Comparison of ENCODE assay signal across 1 cellular context in the genomic region with DNA sequence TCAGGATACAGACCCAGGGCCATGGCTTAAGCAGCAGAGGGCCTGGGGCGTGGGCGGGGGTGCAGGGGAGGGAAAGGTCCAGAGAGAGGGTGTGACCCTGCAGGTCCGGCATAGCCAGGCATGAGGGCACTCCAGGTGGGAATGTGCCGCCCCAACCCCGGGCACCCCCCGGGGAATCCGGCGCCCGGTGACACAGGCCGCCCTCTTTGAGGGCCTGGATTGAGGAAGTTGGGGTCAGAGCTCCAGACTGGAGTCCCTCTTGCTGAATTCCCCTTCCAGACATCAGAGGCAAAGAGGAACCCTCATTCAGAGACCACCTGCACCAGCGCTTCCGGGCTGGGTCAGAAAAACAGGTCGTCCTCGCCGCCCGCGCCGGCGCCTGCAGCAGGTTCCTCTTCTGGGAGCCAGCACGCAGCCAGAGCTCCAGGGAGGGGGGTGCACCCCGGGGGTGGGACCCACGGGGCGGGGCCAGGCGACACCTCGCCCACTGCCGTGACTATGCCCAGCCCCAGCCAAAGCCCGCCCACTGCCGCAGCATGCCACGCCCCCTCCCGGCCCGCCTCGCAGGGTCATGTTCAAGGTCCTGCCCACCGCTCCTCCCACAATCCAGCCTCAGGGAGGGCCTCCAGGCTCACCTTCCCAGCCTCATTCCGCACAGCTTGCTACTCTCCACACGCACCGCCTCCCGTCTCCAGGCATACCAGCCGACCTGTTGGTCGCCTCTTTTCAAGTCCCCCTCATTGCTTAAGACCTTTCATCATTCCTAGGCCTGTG.
A peak's percentile ranks its signal among the peaks of the same experiment; 100 is the strongest.
TF ChIP-seq lines count a peak whose summit lies in the region.

No MANE protein-coding gene starts in this region.

TF ChIP-seq in HepG2, 621 proteins besides CTCF, POLR2A, EP300 and RAD21 (continued from another document and continues in another):
- TF ChIP-seq, protein P1, sequence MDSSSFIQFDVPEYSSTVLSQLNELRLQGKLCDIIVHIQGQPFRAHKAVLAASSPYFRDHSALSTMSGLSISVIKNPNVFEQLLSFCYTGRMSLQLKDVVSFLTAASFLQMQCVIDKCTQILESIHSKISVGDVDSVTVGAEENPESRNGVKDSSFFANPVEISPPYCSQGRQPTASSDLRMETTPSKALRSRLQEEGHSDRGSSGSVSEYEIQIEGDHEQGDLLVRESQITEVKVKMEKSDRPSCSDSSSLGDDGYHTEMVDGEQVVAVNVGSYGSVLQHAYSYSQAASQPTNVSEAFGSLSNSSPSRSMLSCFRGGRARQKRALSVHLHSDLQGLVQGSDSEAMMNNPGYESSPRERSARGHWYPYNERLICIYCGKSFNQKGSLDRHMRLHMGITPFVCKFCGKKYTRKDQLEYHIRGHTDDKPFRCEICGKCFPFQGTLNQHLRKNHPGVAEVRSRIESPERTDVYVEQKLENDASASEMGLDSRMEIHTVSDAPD (CRISPR knock-in tag; IDR thresholded peaks at IDR 0.05) = no peak
- no peak for TF ChIP-seq RBAK (CRISPR knock-in tag; IDR thresholded peaks at IDR 0.05)
- TF ChIP-seq, protein P2, sequence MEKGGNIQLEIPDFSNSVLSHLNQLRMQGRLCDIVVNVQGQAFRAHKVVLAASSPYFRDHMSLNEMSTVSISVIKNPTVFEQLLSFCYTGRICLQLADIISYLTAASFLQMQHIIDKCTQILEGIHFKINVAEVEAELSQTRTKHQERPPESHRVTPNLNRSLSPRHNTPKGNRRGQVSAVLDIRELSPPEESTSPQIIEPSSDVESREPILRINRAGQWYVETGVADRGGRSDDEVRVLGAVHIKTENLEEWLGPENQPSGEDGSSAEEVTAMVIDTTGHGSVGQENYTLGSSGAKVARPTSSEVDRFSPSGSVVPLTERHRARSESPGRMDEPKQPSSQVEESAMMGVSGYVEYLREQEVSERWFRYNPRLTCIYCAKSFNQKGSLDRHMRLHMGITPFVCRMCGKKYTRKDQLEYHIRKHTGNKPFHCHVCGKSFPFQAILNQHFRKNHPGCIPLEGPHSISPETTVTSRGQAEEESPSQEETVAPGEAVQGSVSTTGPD (CRISPR knock-in tag; IDR thresholded peaks at IDR 0.05) = no peak
- no peak for TF ChIP-seq HMGXB3 (CRISPR knock-in tag; IDR thresholded peaks at IDR 0.05; ENCODE audit: borderline replicate concordance)
- no peak for TF ChIP-seq TGIF2 (CRISPR knock-in tag; IDR thresholded peaks at IDR 0.05)
- TF ChIP-seq SOX5 (CRISPR knock-in tag; IDR thresholded peaks at IDR 0.05; ENCODE audit: borderline replicate concordance) = 0 out of 2 replicates have a peak, but pooled peaks have one; percentile 32
- no peak for TF ChIP-seq AFF4 (CRISPR knock-in tag; IDR thresholded peaks at IDR 0.05)
- no peak for TF ChIP-seq KDM1A (CRISPR knock-in tag; IDR thresholded peaks at IDR 0.05)
- peak; percentile 61; the same call in 1 of the 2 replicates for TF ChIP-seq NR2C2 (CRISPR knock-in tag; IDR thresholded peaks at IDR 0.05; ENCODE audit: borderline replicate concordance)
- TF ChIP-seq PPARG (CRISPR knock-in tag; conservative IDR thresholded peaks at IDR 0.05) = 0 out of 2 replicates have a peak, but pooled peaks have one; percentile 27
- TF ChIP-seq, protein P3, sequence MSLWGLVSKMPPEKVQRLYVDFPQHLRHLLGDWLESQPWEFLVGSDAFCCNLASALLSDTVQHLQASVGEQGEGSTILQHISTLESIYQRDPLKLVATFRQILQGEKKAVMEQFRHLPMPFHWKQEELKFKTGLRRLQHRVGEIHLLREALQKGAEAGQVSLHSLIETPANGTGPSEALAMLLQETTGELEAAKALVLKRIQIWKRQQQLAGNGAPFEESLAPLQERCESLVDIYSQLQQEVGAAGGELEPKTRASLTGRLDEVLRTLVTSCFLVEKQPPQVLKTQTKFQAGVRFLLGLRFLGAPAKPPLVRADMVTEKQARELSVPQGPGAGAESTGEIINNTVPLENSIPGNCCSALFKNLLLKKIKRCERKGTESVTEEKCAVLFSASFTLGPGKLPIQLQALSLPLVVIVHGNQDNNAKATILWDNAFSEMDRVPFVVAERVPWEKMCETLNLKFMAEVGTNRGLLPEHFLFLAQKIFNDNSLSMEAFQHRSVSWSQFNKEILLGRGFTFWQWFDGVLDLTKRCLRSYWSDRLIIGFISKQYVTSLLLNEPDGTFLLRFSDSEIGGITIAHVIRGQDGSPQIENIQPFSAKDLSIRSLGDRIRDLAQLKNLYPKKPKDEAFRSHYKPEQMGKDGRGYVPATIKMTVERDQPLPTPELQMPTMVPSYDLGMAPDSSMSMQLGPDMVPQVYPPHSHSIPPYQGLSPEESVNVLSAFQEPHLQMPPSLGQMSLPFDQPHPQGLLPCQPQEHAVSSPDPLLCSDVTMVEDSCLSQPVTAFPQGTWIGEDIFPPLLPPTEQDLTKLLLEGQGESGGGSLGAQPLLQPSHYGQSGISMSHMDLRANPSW (CRISPR knock-in tag; IDR thresholded peaks at IDR 0.05; ENCODE audit: borderline replicate concordance) = no peak
- TF ChIP-seq ZNF670 (CRISPR knock-in tag; IDR thresholded peaks at IDR 0.05; ENCODE audit: borderline replicate concordance) = no peak
- no peak for TF ChIP-seq GABPA (IDR thresholded peaks at IDR 0.05; ENCODE audit: low read depth, low read length)
- no peak for TF ChIP-seq GABPA (CRISPR knock-in tag; IDR thresholded peaks at IDR 0.05; ENCODE audit: low read depth)
- no peak for TF ChIP-seq IKZF1 (IDR thresholded peaks at IDR 0.05)
- TF ChIP-seq BRD4 (CRISPR knock-in tag; IDR thresholded peaks at IDR 0.05) = 0 out of 2 replicates have a peak, but pooled peaks have one; percentile 48
- TF ChIP-seq POGZ (CRISPR knock-in tag; IDR thresholded peaks at IDR 0.05) = 0 out of 2 replicates have a peak, but pooled peaks have one; percentile 17
- no peak for TF ChIP-seq FOSL1 (CRISPR knock-in tag; IDR thresholded peaks at IDR 0.05; ENCODE audit: borderline replicate concordance)
- TF ChIP-seq FOXO1 (CRISPR knock-in tag; IDR thresholded peaks at IDR 0.05) = peak; percentile 64; the same call in 1 of the 2 replicates
- no peak for TF ChIP-seq NFYC (CRISPR knock-in tag; IDR thresholded peaks at IDR 0.05)
- peak; percentile 57; the same call in 1 of the 2 replicates for TF ChIP-seq ZNF292 (CRISPR knock-in tag; IDR thresholded peaks at IDR 0.05; ENCODE audit: borderline replicate concordance, low read depth)
- no peak for TF ChIP-seq NFE2L2 (IDR thresholded peaks at IDR 0.05; ENCODE audit: low read length)
- TF ChIP-seq NFKB2 (CRISPR knock-in tag; IDR thresholded peaks at IDR 0.05; ENCODE audit: borderline replicate concordance) = peak; percentile 72; the same call in 1 of the 2 replicates
- no peak for TF ChIP-seq ZNF354B (CRISPR knock-in tag; IDR thresholded peaks at IDR 0.05)
- TF ChIP-seq ZNF460 (CRISPR knock-in tag; IDR thresholded peaks at IDR 0.05; ENCODE audit: borderline replicate concordance) = no peak
- no peak for TF ChIP-seq ZSCAN30 (CRISPR knock-in tag; IDR thresholded peaks at IDR 0.05)
- TF ChIP-seq FOXA3 (CRISPR knock-in tag; IDR thresholded peaks at IDR 0.05) = peak; percentile 56; the same call in 1 of the 2 replicates
- no peak for TF ChIP-seq ATF4 (CRISPR knock-in tag; IDR thresholded peaks at IDR 0.05)
- TF ChIP-seq, protein P4, sequence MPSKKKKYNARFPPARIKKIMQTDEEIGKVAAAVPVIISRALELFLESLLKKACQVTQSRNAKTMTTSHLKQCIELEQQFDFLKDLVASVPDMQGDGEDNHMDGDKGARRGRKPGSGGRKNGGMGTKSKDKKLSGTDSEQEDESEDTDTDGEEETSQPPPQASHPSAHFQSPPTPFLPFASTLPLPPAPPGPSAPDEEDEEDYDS (CRISPR knock-in tag; IDR thresholded peaks at IDR 0.05) = peak; percentile 50; the same call in 1 of the 2 replicates
- no peak for TF ChIP-seq ZNF24 (IDR thresholded peaks at IDR 0.05)
- TF ChIP-seq KAT2B (IDR thresholded peaks at IDR 0.05; ENCODE audit: borderline replicate concordance, low read depth, low read length) = no peak
- no peak for TF ChIP-seq GLI4 (CRISPR knock-in tag; IDR thresholded peaks at IDR 0.05; ENCODE audit: borderline replicate concordance)
- TF ChIP-seq, protein P5, sequence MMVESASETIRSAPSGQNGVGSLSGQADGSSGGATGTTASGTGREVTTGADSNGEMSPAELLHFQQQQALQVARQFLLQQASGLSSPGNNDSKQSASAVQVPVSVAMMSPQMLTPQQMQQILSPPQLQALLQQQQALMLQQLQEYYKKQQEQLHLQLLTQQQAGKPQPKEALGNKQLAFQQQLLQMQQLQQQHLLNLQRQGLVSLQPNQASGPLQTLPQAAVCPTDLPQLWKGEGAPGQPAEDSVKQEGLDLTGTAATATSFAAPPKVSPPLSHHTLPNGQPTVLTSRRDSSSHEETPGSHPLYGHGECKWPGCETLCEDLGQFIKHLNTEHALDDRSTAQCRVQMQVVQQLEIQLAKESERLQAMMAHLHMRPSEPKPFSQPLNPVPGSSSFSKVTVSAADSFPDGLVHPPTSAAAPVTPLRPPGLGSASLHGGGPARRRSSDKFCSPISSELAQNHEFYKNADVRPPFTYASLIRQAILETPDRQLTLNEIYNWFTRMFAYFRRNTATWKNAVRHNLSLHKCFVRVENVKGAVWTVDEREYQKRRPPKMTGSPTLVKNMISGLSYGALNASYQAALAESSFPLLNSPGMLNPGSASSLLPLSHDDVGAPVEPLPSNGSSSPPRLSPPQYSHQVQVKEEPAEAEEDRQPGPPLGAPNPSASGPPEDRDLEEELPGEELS (CRISPR knock-in tag; IDR thresholded peaks at IDR 0.05) = no peak
- TF ChIP-seq ZBTB8A (CRISPR knock-in tag; IDR thresholded peaks at IDR 0.05; ENCODE audit: borderline replicate concordance, low read depth) = no peak
